8 cellular contexts compared by ENCODE assay signal in genomic region chr12:122182887-122183587, GRCh38. TPM values are rescaled to one million over a fixed set of nuclear protein-coding genes. Genes with fewer than 3 reads are reported as not detected.
A peak's percentile ranks its signal among the peaks of the same experiment; 100 is the strongest.
DNase-seq lines count a peak whose midpoint lies in the region; ATAC-seq and TF ChIP-seq lines count a peak whose summit lies in the region.

Gene LRRC43, plus strand, starts transcription at chr12:122183123. Its CDS starts 22 bp downstream, at chr12:122183145.

- peaks cover 11 to 20% (median 13%) of the 10 kb centered on the region in 3 donors for H3K4me1 Mint-ChIP-seq in IgD-negative memory B cell
- H3K4me1 Mint-ChIP-seq in activated CD4-positive, alpha-beta T cell treated with anti-CD3 and anti-CD28 coated beads, Interleukin-2, amount 10 ng/mL, durations not matched to agents 7 days and 5 days, result peaks cover 14% of the 10 kb centered on the region

- CTCF ChIA-PET in activated CD4-positive, alpha-beta T cell treated with anti-CD3 and anti-CD28 coated beads, Interleukin-2, amount 10 ng/mL, durations not matched to agents 7 days and 5 days (lab: Charles Lee), result interaction anchor here (0.6 to 1.8 kb wide), 4 partner anchors 8 to 22 kb away, joined by 3 to 6 read pairs (median 4); no protein-coding TSS in a partner anchor

- H3K9me3 Mint-ChIP-seq in IgD-negative memory B cell, result no peaks in the 10 kb centered on the region
- no peaks in the 10 kb centered on the region for H3K9me3 Mint-ChIP-seq in activated CD4-positive, alpha-beta T cell treated with anti-CD3 and anti-CD28 coated beads, Interleukin-2, amount 10 ng/mL, durations not matched to agents 7 days and 5 days

- peak; percentile 84 for DNase-seq in AG20443 (ENCODE audit: low spot score)
- DNase-seq in activated CD4-positive, alpha-beta T cell treated with anti-CD3 and anti-CD28 coated beads, Interleukin-2, amount 10 ng/mL, durations not matched to agents 7 days and 5 days, result peak; percentile 39
- DNase-seq in epithelial cell of proximal tubule (ENCODE audit: low read depth), result no peak

- H3K27me3 ChIP-seq in muscle layer of duodenum (ENCODE audit: low read depth, low read length), result no peaks in the 10 kb centered on the region

- H3K4me3 Mint-ChIP-seq in IgD-negative memory B cell, result peak within 1 kb of the TSS; percentile 70 to 92 (median 84)
- peak within 1 kb of the TSS; percentile 70 for H3K4me3 Mint-ChIP-seq in activated CD4-positive, alpha-beta T cell treated with anti-CD3 and anti-CD28 coated beads, Interleukin-2, amount 10 ng/mL, durations not matched to agents 7 days and 5 days

- peaks cover 2% of the 10 kb centered on the region for H3K36me3 Mint-ChIP-seq in IgD-negative memory B cell
- H3K36me3 Mint-ChIP-seq in activated CD4-positive, alpha-beta T cell treated with anti-CD3 and anti-CD28 coated beads, Interleukin-2, amount 10 ng/mL, durations not matched to agents 7 days and 5 days (ENCODE audit: low read depth), result no peaks in the 10 kb centered on the region

- H3K4me1 ChIP-seq in muscle layer of duodenum (ENCODE audit: control insufficient read depth in 1 of 2, insufficient read depth in 2 of 2, low read length in 2 of 2), result peaks cover 0 to 3% of the 10 kb centered on the region in 2 donors

- POLR2A ChIA-PET in activated CD4-positive, alpha-beta T cell treated with anti-CD3 and anti-CD28 coated beads, Interleukin-2, amount 10 ng/mL, durations not matched to agents 7 days and 5 days (lab: Charles Lee), result interaction anchor here (0.5 kb wide), 1 partner anchor 42 kb away, joined by 3 read pairs; no protein-coding TSS in a partner anchor

- H3K9me3 ChIP-seq in muscle layer of duodenum (ENCODE audit: control insufficient read depth in 1 of 2, low read length in 2 of 2), result no peaks in the 10 kb centered on the region

- TF ChIP-seq CTCF in epithelial cell of proximal tubule (conservative IDR thresholded peaks at IDR 0.05; ENCODE audit: low read depth, low read length), result no peak

- peaks cover 17% of the 10 kb centered on the region for H3K27me3 Mint-ChIP-seq in IgD-negative memory B cell
- peaks cover 11% of the 10 kb centered on the region for H3K27me3 Mint-ChIP-seq in activated CD4-positive, alpha-beta T cell treated with anti-CD3 and anti-CD28 coated beads, Interleukin-2, amount 10 ng/mL, durations not matched to agents 7 days and 5 days

- no peak within 1 kb of the TSS for H3K27ac ChIP-seq in muscle layer of duodenum (ENCODE audit: low read length)

- ATAC-seq in GM19324 (IDR thresholded peaks at IDR 0.05; ENCODE audit: low FRiP score, unreplicated experiment), result no peak
- no peak for ATAC-seq in HG02571 (IDR thresholded peaks at IDR 0.05; ENCODE audit: unreplicated experiment)
- ATAC-seq in HG03039 (IDR thresholded peaks at IDR 0.05; ENCODE audit: unreplicated experiment), result no peak

- peak within 1 kb of the TSS; percentile 55 for H3K4me3 ChIP-seq in epithelial cell of proximal tubule (ENCODE audit: low read depth, low read length)
- peak within 1 kb of the TSS; percentile 44 to 68 for H3K4me3 ChIP-seq in muscle layer of duodenum (ENCODE audit: low read depth in 1 of 2, low read length in 2 of 2)

- no peaks in the 10 kb centered on the region for H3K36me3 ChIP-seq in muscle layer of duodenum (ENCODE audit: control insufficient read depth in 1 of 2, insufficient read depth in 2 of 2, low read length in 2 of 2)

- H3K27ac Mint-ChIP-seq in IgD-negative memory B cell, result no peak within 1 kb of the TSS
- peak within 1 kb of the TSS; percentile 31 for H3K27ac Mint-ChIP-seq in activated CD4-positive, alpha-beta T cell treated with anti-CD3 and anti-CD28 coated beads, Interleukin-2, amount 10 ng/mL, durations not matched to agents 7 days and 5 days

RNA-seq across cellular contexts. Expression of gene LRRC43, which starts in this region (rescaled TPM):
- polyA plus RNA-seq in IgD-negative memory B cell, result not detected
- total RNA-seq in activated CD4-positive, alpha-beta T cell treated with anti-CD3 and anti-CD28 coated beads, Interleukin-2, amount 10 ng/mL, durations not matched to agents 7 days and 5 days, result not detected
- total RNA-seq in epithelial cell of proximal tubule, result 2.5 TPM in 1 of 2 replicates, not detected in the other

Comparison
In these comparisons a context has a peak if more than half of its experiments do, and no peak if none do; other contexts are left out.
1. Peak in DNase-seq in activated CD4-positive, alpha-beta T cell treated with anti-CD3 and anti-CD28 coated beads, Interleukin-2, amount 10 ng/mL, durations not matched to agents 7 days and 5 days; RNA of the gene not detected or under 1 TPM.